ENCODE assay signal across 19 cellular contexts in genomic region chr18:45167631-45168225, GRCh38.
A peak's percentile ranks its signal among the peaks of the same experiment; 100 is the strongest.
DNase-seq lines count a peak whose midpoint lies in the region; ATAC-seq and TF ChIP-seq lines count a peak whose summit lies in the region.
"Had no signal": no experiment of that assay in that cellular context is flagged by ENCODE, and none has a peak within 500 bp of the region (broad histone marks: within the 10 kb centered on the region; RNA-seq: fewer than 3 reads in every experiment).

No MANE protein-coding gene starts in this region.

- H3K9me3 ChIP-seq in BLaER1 (no peaks in the 10 kb centered on the region), IMR-90 (ENCODE audit: control insufficient read depth, insufficient read depth, low read length) (no peaks in the 10 kb centered on the region), mammary epithelial cell (replicated peaks; ENCODE audit: insufficient read depth, low read length) (no peaks in the 10 kb centered on the region), right lobe of liver (no peaks in the 10 kb centered on the region), uterus (no peaks in the 10 kb centered on the region)
- H3K9me3 ChIP-seq: BE2C, left lung had no signal

- no peak overlapping the region for H4K91ac ChIP-seq in IMR-90 (ENCODE audit: insufficient read depth, low read depth, low read length)

- ATAC-seq in IMR-90 (ENCODE audit: low read depth): peak; percentile 12; the same call in 1 of the 2 replicates
- no peak for ATAC-seq in right lobe of liver
- ATAC-seq: left lung; stimulated activated naive CD8-positive, alpha-beta T cell treated with anti-CD3 and anti-CD28 coated beads, Interleukin-15, amount 100 ng/mL, for 72 hours; WTC11 had no signal

- H3K56ac ChIP-seq in IMR-90 (ENCODE audit: extremely low read depth, insufficient read depth, low read length): no peak overlapping the region

- H4K5ac ChIP-seq in IMR-90 (ENCODE audit: low read depth, low read length): no peak overlapping the region

- no peak overlapping the region; the same call in 2 of the 3 replicates for H2BK15ac ChIP-seq in IMR-90 (ENCODE audit: low read depth, low read length)

- H3K9me1 ChIP-seq in IMR-90 (ENCODE audit: insufficient read depth, low read length): peaks cover 9% of the 10 kb centered on the region

- H3K27ac ChIP-seq in BLaER1: no peak overlapping the region
- no peak overlapping the region for H3K27ac ChIP-seq in IMR-90 (ENCODE audit: insufficient read depth, low read length)
- H3K27ac ChIP-seq in mammary epithelial cell (ENCODE audit: insufficient read depth, low read depth, low read length): peak overlapping the region; percentile 96
- no peak overlapping the region for H3K27ac ChIP-seq in right lobe of liver
- H3K27ac ChIP-seq in uterus: no peak overlapping the region
- H3K27ac ChIP-seq: left lung had no signal

- H3K27me3 Mint-ChIP-seq in nephron (ENCODE audit: low read depth): no peaks in the 10 kb centered on the region
- H3K27me3 Mint-ChIP-seq: activated T-helper 17 cell treated with anti-CD3 and anti-CD28 coated beads, Interleukin-2, amount 50 U/mL, for 72 hours had no signal

- BruUV-seq in IMR-90 (replicated peaks; lab: Mats Ljungman, UMichigan) (no TSS peak), mammary epithelial cell (replicated peaks; lab: Mats Ljungman, UMichigan) (TSS peak; percentile 57)

- no peak overlapping the region for H4K8ac ChIP-seq in IMR-90 (ENCODE audit: low read depth in 2 of 2, low read length in 2 of 2)

- intact Hi-C loops in IMR-90 (cut with micrococcal nuclease): loop anchor here (5.0 kb wide), 2 partner anchors 80 to 115 kb away; no protein-coding TSS in a partner anchor
- intact Hi-C loops in mammary epithelial cell (cut with micrococcal nuclease): loop anchor here (5.0 kb wide), 1 partner anchor 150 kb away; no protein-coding TSS in a partner anchor
- intact Hi-C loops in right lobe of liver (cut with DNase I): no loop called here
- intact Hi-C loops in uterus (cut with DNase I; ENCODE audit: low total_unique reads): no loop called here

- peak overlapping the region; percentile 59 for H2AFZ ChIP-seq in IMR-90 (replicated peaks; ENCODE audit: low read length, poor library complexity)
- H2AFZ ChIP-seq in mammary epithelial cell (ENCODE audit: low read depth, low read length): peak overlapping the region; percentile 24

- H3K4me3 Mint-ChIP-seq in nephron: no peak overlapping the region
- H3K4me3 Mint-ChIP-seq: activated T-helper 17 cell treated with anti-CD3 and anti-CD28 coated beads, Interleukin-2, amount 50 U/mL, for 72 hours; stimulated activated naive CD8-positive, alpha-beta T cell treated with anti-CD3 and anti-CD28 coated beads, Interleukin-15, amount 100 ng/mL, for 72 hours; WTC11 had no signal

- H3K36me3 Mint-ChIP-seq in nephron (ENCODE audit: low read depth): no peaks in the 10 kb centered on the region
- H3K36me3 Mint-ChIP-seq: WTC11 had no signal

- no peaks in the 10 kb centered on the region for H3K36me3 ChIP-seq in BLaER1
- H3K36me3 ChIP-seq in IMR-90 (ENCODE audit: control insufficient read depth, insufficient read depth, low read length): no peaks in the 10 kb centered on the region
- no peaks in the 10 kb centered on the region for H3K36me3 ChIP-seq in mammary epithelial cell (ENCODE audit: insufficient read depth, low read length)
- H3K36me3 ChIP-seq in right lobe of liver: no peaks in the 10 kb centered on the region
- no peaks in the 10 kb centered on the region for H3K36me3 ChIP-seq in uterus
- H3K36me3 ChIP-seq: BE2C, left lung had no signal

- H3K79me1 ChIP-seq in IMR-90 (ENCODE audit: low read depth in 1 of 2, low read length in 2 of 2): no peaks in the 10 kb centered on the region

- no peak for TF ChIP-seq CTCF in IMR-90 (conservative IDR thresholded peaks at IDR 0.05; ENCODE audit: low read depth, low read length)
- no peak for TF ChIP-seq CTCF in mammary epithelial cell (conservative IDR thresholded peaks at IDR 0.05 in 1 of 2, IDR thresholded peaks at IDR 0.05 in 1 of 2; ENCODE audit: extremely low read depth in 1 of 2, insufficient read depth in 1 of 2, low read depth in 1 of 2, low read length in 2 of 2)
- no peak for TF ChIP-seq CTCF in nephron (IDR thresholded peaks at IDR 0.05; ENCODE audit: unreplicated experiment in 3 of 3)
- no peak for TF ChIP-seq CTCF in right lobe of liver (IDR thresholded peaks at IDR 0.05)
- TF ChIP-seq CTCF in uterus (IDR thresholded peaks at IDR 0.05): no peak

- TF ChIP-seq POLR2A in IMR-90 (IDR thresholded peaks at IDR 0.05; ENCODE audit: low read depth, low read length) (no peak), right lobe of liver (IDR thresholded peaks at IDR 0.05) (no peak), uterus (IDR thresholded peaks at IDR 0.05) (no peak)

- peak overlapping the region; percentile 46; the same call in 1 of the 2 replicates for H2BK20ac ChIP-seq in IMR-90 (ENCODE audit: low read depth, low read length)

- H3K18ac ChIP-seq in IMR-90 (ENCODE audit: low read depth, low read length): no peak overlapping the region

- no peaks in the 10 kb centered on the region for H3K9me3 Mint-ChIP-seq in nephron
- H3K9me3 Mint-ChIP-seq: activated T-helper 17 cell treated with anti-CD3 and anti-CD28 coated beads, Interleukin-2, amount 50 U/mL, for 72 hours; stimulated activated naive CD8-positive, alpha-beta T cell treated with anti-CD3 and anti-CD28 coated beads, Interleukin-15, amount 100 ng/mL, for 72 hours had no signal

- no peak overlapping the region for H2BK5ac ChIP-seq in IMR-90 (ENCODE audit: low read depth, low read length, poor library complexity, severe bottlenecking)

- H2AK5ac ChIP-seq in IMR-90 (ENCODE audit: low read depth, low read length): peak overlapping the region; percentile 54; the same call in 1 of the 2 replicates

- H3K4me3 ChIP-seq in BLaER1 (no peak overlapping the region), IMR-90 (ENCODE audit: insufficient read depth, low read depth, low read length) (no peak overlapping the region), mammary epithelial cell (replicated peaks in 1 of 3; ENCODE audit: insufficient read depth in 1 of 3, low read depth in 2 of 3, low read length in 3 of 3) (no peak overlapping the region), right lobe of liver (no peak overlapping the region), uterus (no peak overlapping the region)
- H3K4me3 ChIP-seq: left lung had no signal

- H3K4me1 Mint-ChIP-seq in nephron: peaks cover 61% of the 10 kb centered on the region
- H3K4me1 Mint-ChIP-seq: activated T-helper 17 cell treated with anti-CD3 and anti-CD28 coated beads, Interleukin-2, amount 50 U/mL, for 72 hours; stimulated activated naive CD8-positive, alpha-beta T cell treated with anti-CD3 and anti-CD28 coated beads, Interleukin-15, amount 100 ng/mL, for 72 hours; WTC11 had no signal

- 0 out of 2 replicates have a peak overlapping the region, but pooled peaks have one; percentile 31 for H3K14ac ChIP-seq in IMR-90 (replicated peaks; ENCODE audit: low read depth, low read length)

- no CpG with 5 or more reads among the region's 6 CpGs for WGBS in IMR-90 (ENCODE audit: extremely low coverage in 2 of 2, insufficient read length in 1 of 2), 2 experiments
- WGBS in mammary epithelial cell (ENCODE audit: low coverage, missing lambda C conversion rate): 32% methylated on average over 6 of the region's 6 CpGs
- WGBS in right lobe of liver (ENCODE audit: insufficient coverage, low coverage, low lambda C conversion rate, missing lambda C conversion rate): 65% methylated on average over 5 of the region's 6 CpGs

- H4K20me1 ChIP-seq in BLaER1 (no peaks in the 10 kb centered on the region), IMR-90 (ENCODE audit: insufficient read depth, low read length) (no peaks in the 10 kb centered on the region; the same call in 1 of the 2 replicates), mammary epithelial cell (ENCODE audit: insufficient read depth, low read length) (no peaks in the 10 kb centered on the region)

- no peak overlapping the region for H2AK9ac ChIP-seq in IMR-90 (replicated peaks; ENCODE audit: low read depth, low read length, poor library complexity)

- 0 out of 2 replicates have a peak overlapping the region, but pooled peaks have one; percentile 20 for H3K23ac ChIP-seq in IMR-90 (ENCODE audit: low read depth, low read length)

- H3K4me1 ChIP-seq in BLaER1 (peaks cover 15% of the 10 kb centered on the region), IMR-90 (ENCODE audit: control insufficient read depth, insufficient read depth, low read length) (peaks cover 25% of the 10 kb centered on the region), mammary epithelial cell (ENCODE audit: insufficient read depth, low read length) (peaks cover 49% of the 10 kb centered on the region), right lobe of liver (no peaks in the 10 kb centered on the region), uterus (no peaks in the 10 kb centered on the region)
- H3K4me1 ChIP-seq: BE2C had no signal

- H3K9ac ChIP-seq in BLaER1 (no peak overlapping the region), IMR-90 (ENCODE audit: low read depth, low read length) (no peak overlapping the region), mammary epithelial cell (ENCODE audit: insufficient read depth, low read length) (no peak overlapping the region)

- in situ Hi-C loops in IMR-90 (cut with MboI; ENCODE audit: low sequenced_read_pairs) (no loop called here), mammary epithelial cell (cut with MboI; ENCODE audit: low sequenced_read_pairs in 2 of 2) (no loop called here)

- DNase-seq in IMR-90 (peak; percentile 80), mammary epithelial cell (peak; percentile 87), SK-N-DZ (ENCODE audit: low spot score) (no peak), right lobe of liver (no peak), uterus (no peak), dedifferentiated amniotic fluid mesenchymal stem cell (ENCODE audit: extremely low spot score) (no peak)
- DNase-seq: BE2C; DMS 273 treated with DMSO at 0.1 percent for 48 hours; erythroblast; hypothalamus; left lung; MM.1S; NCI-H2029 treated with DMSO at 0.1 percent for 48 hours; NCI-H82; stimulated activated naive CD8-positive, alpha-beta T cell treated with anti-CD3 and anti-CD28 coated beads, Interleukin-15, amount 100 ng/mL, for 72 hours had no signal

- dilution Hi-C loops in IMR-90 (cut with HindIII; ENCODE audit: low sequenced_read_pairs, unreplicated experiment): no loop called here
- dilution Hi-C loops in mammary epithelial cell (cut with HindIII; ENCODE audit: low sequenced_read_pairs): no loop called here

- peak overlapping the region; percentile 48; the same call in 1 of the 2 replicates for H3K4me2 ChIP-seq in BLaER1
- H3K4me2 ChIP-seq in IMR-90 (ENCODE audit: low read depth, low read length): no peak overlapping the region; the same call in 1 of the 2 replicates
- H3K4me2 ChIP-seq in mammary epithelial cell (ENCODE audit: insufficient read depth, low read depth, low read length): peak overlapping the region; percentile 56

- 0 out of 2 replicates have a peak overlapping the region, but pooled peaks have one; percentile 49 for H2BK120ac ChIP-seq in IMR-90 (ENCODE audit: low read depth, low read length)

- TF ChIP-seq RAD21 in IMR-90 (IDR thresholded peaks at IDR 0.05; ENCODE audit: low read length): no peak

- POLR2A ChIA-PET in IMR-90 (lab: Charles Lee; ENCODE audit: unreplicated experiment): no interaction called here

- H3K27ac Mint-ChIP-seq in nephron: peak overlapping the region in 2 of 3 experiments; percentile 74 to 78
- H3K27ac Mint-ChIP-seq: activated T-helper 17 cell treated with anti-CD3 and anti-CD28 coated beads, Interleukin-2, amount 50 U/mL, for 72 hours; WTC11 had no signal

- H3K4ac ChIP-seq in IMR-90 (ENCODE audit: low read depth, low read length): 0 out of 2 replicates have a peak overlapping the region, but pooled peaks have one; percentile 22

- no peaks in the 10 kb centered on the region for H3K27me3 ChIP-seq in BLaER1
- no peaks in the 10 kb centered on the region for H3K27me3 ChIP-seq in IMR-90 (ENCODE audit: control insufficient read depth, insufficient read depth, low read length)
- H3K27me3 ChIP-seq in mammary epithelial cell (ENCODE audit: insufficient read depth, low read length): no peaks in the 10 kb centered on the region
- no peaks in the 10 kb centered on the region for H3K27me3 ChIP-seq in right lobe of liver
- no peaks in the 10 kb centered on the region for H3K27me3 ChIP-seq in uterus
- H3K27me3 ChIP-seq: BE2C, left lung had no signal

- no peaks in the 10 kb centered on the region for H3K79me2 ChIP-seq in mammary epithelial cell (ENCODE audit: insufficient read depth, low read length)

- CTCF ChIA-PET in IMR-90 (lab: Yijun Ruan, JAX): interaction anchor here (0.6 to 1.1 kb wide), 2 partner anchors 12 to 45 kb away, joined by 3 read pairs; no protein-coding TSS in a partner anchor
- CTCF ChIA-PET in mammary epithelial cell (lab: Charles Lee; ENCODE audit: low non-redundant PET): no interaction called here

Comparison
In these comparisons a context has a peak if more than half of its experiments do, and no peak if none do; other contexts are left out.
1. DNase-seq: peak in IMR-90 (single experiment) and mammary epithelial cell (single experiment); none in SK-N-DZ (single experiment), right lobe of liver (0 of 3), uterus (0 of 2) and dedifferentiated amniotic fluid mesenchymal stem cell (single experiment).
2. intact Hi-C loops: an anchor here in IMR-90 (5.0 kb wide) and mammary epithelial cell (5.0 kb wide); none called in right lobe of liver and uterus.